1 cellular context compared by ENCODE assay signal in genomic region chr19:19315444-19315843, GRCh38.
TF ChIP-seq lines count a peak whose summit lies in the region.

No MANE protein-coding gene starts in this region.

TF ChIP-seq in H1, 55 proteins besides CTCF, POLR2A, EP300 and RAD21:
- TF ChIP-seq RBBP5 (IDR thresholded peaks at IDR 0.05; ENCODE audit: borderline replicate concordance, low read depth, low read length) (no peak), RFX5 (IDR thresholded peaks at IDR 0.05; ENCODE audit: borderline replicate concordance, low read depth, low read length) (no peak), JUND (IDR thresholded peaks at IDR 0.05; ENCODE audit: low read length) (no peak), GABPA (IDR thresholded peaks at IDR 0.05; ENCODE audit: borderline replicate concordance, insufficient read depth, low read length) (no peak)
